14 cellular contexts compared by ENCODE assay signal in the genomic region with DNA sequence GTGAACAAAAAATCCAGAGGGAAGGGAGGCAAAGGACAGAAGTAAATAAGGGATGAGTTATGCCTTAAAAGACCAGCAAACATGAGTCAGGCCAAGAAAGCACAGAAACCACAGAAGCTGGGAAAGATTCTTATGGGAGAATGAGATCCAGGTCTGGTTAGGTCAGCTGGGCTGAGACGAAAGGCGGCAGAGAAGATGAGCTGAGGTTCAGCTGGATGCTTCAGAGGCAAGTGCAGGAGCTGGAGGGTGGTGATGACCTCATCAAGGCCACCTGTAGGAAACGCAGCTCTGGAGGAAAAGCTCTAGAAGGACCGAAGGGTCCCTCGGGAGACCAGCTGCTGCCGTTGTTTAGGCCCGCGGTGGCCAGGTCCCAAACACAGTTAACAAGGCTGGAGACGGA.
DNase-seq lines count a peak whose midpoint lies in the region; ATAC-seq and TF ChIP-seq lines count a peak whose summit lies in the region.
"Had no signal": no experiment of that assay in that cellular context is flagged by ENCODE, and none has a peak within 500 bp of the region (broad histone marks: within the 10 kb centered on the region; RNA-seq: fewer than 3 reads in every experiment).

No MANE protein-coding gene starts in this region.

- H4K8ac ChIP-seq in trophoblast cell (ENCODE audit: low read depth, low read length) = no peak overlapping the region

- no peak overlapping the region for H3K4ac ChIP-seq in trophoblast cell (ENCODE audit: low read depth, low read length)

- no peak overlapping the region for H3K18ac ChIP-seq in trophoblast cell (ENCODE audit: low read length)

- H4K12ac ChIP-seq in trophoblast cell (ENCODE audit: low read depth, low read length) = no peak overlapping the region

- no peak overlapping the region for H4K91ac ChIP-seq in trophoblast cell (ENCODE audit: low read depth, low read length)

- no CpG with 5 or more reads among the region's 9 CpGs for WGBS in trophoblast cell (ENCODE audit: extremely low coverage, insufficient coverage, insufficient read length)

- H3K79me1 ChIP-seq in trophoblast cell (ENCODE audit: low read length) = no peaks in the 10 kb centered on the region

- peak; percentile 35; the same call in 1 of the 2 replicates for ATAC-seq in PC-3
- no peak for ATAC-seq in HG03135 (IDR thresholded peaks at IDR 0.05; ENCODE audit: unreplicated experiment)
- no peak for ATAC-seq in HG03342 (IDR thresholded peaks at IDR 0.05; ENCODE audit: unreplicated experiment)
- ATAC-seq: left lung had no signal

- peaks cover 20% of the 10 kb centered on the region for H3K36me3 ChIP-seq in PC-3 (ENCODE audit: low read depth, low read length)
- peaks cover 4 to 6% of the 10 kb centered on the region in 2 experiments for H3K36me3 ChIP-seq in trophoblast cell (ENCODE audit: control insufficient read depth in 1 of 2, insufficient read depth in 2 of 2, low read length in 2 of 2)

- H3K4me3 ChIP-seq in PC-3 (ENCODE audit: low read length) (no peak overlapping the region), fibroblast of pulmonary artery (replicated peaks; ENCODE audit: low read depth, low read length) (no peak overlapping the region), skeletal muscle cell (ENCODE audit: low read depth, low read length) (no peak overlapping the region), trophoblast cell (ENCODE audit: low read depth, low read length) (no peak overlapping the region)
- H3K4me3 ChIP-seq: left lung had no signal

- no peak overlapping the region for H2AFZ ChIP-seq in PC-3 (ENCODE audit: low read length)
- no peak overlapping the region for H2AFZ ChIP-seq in trophoblast cell (ENCODE audit: insufficient read depth, low read length, poor library complexity)

- no peak overlapping the region for H2BK120ac ChIP-seq in trophoblast cell (ENCODE audit: insufficient read depth, low read length, poor library complexity)

- H3K27ac ChIP-seq in PC-3 (ENCODE audit: low read length) = no peak overlapping the region
- no peak overlapping the region for H3K27ac ChIP-seq in trophoblast cell (ENCODE audit: low read depth, low read length)
- H3K27ac ChIP-seq: left lung had no signal

- H3K4me2 ChIP-seq in PC-3 (ENCODE audit: low read length) (no peak overlapping the region), trophoblast cell (ENCODE audit: low read length) (no peak overlapping the region)

- no peak overlapping the region for H2BK5ac ChIP-seq in trophoblast cell (ENCODE audit: low read depth, low read length, poor library complexity)

- H3K79me2 ChIP-seq in PC-3 (ENCODE audit: low read length) (peaks cover 14% of the 10 kb centered on the region), trophoblast cell (ENCODE audit: control insufficient read depth, insufficient read depth, low read length, poor library complexity) (no peaks in the 10 kb centered on the region)

- no peaks in the 10 kb centered on the region for H4K20me1 ChIP-seq in PC-3 (ENCODE audit: low read length)

- no peak overlapping the region for H3K23ac ChIP-seq in trophoblast cell (ENCODE audit: low read length)

- H3K14ac ChIP-seq in trophoblast cell (ENCODE audit: low read length) = no peak overlapping the region

- CTCF ChIA-PET in PC-3 (lab: Charles Lee) = interaction anchor here (0.7 kb wide), 1 partner anchor 250 kb away, joined by 3 read pairs; no protein-coding TSS in a partner anchor

- H3K9me3 ChIP-seq in PC-3 (ENCODE audit: low read length) = no peaks in the 10 kb centered on the region
- no peaks in the 10 kb centered on the region for H3K9me3 ChIP-seq in trophoblast cell (ENCODE audit: insufficient read depth, low read depth, low read length)
- H3K9me3 ChIP-seq: left lung had no signal

- H3K9me2 ChIP-seq in PC-3 (replicated peaks; ENCODE audit: low read length) = no peaks in the 10 kb centered on the region

- H3F3A ChIP-seq in PC-3 (ENCODE audit: low read length, unreplicated experiment) = no peaks in the 10 kb centered on the region

- no peaks in the 10 kb centered on the region for H3K27me3 ChIP-seq in PC-3 (ENCODE audit: low read length)
- no peaks in the 10 kb centered on the region for H3K27me3 ChIP-seq in trophoblast cell (ENCODE audit: insufficient read depth, low read length)
- H3K27me3 ChIP-seq: left lung had no signal

- intact Hi-C loops in PC-3 (cut with micrococcal nuclease) = no loop called here

- TF ChIP-seq CTCF in PC-3 (conservative IDR thresholded peaks at IDR 0.05; ENCODE audit: low read depth, low read length) = no peak
- TF ChIP-seq CTCF in fibroblast of pulmonary artery (IDR thresholded peaks at IDR 0.05; ENCODE audit: low read length, missing control alignments) = no peak

- peak; percentile 55 for DNase-seq in GM03348 (ENCODE audit: low spot score)
- DNase-seq in PC-3 = peak; percentile 50
- peak; percentile 25 for DNase-seq in fibroblast of pulmonary artery (ENCODE audit: low read depth)
- peak; percentile 73 for DNase-seq in skeletal muscle cell (ENCODE audit: low read depth)
- no peak for DNase-seq in trophoblast cell
- no peak for DNase-seq in GM19238 (ENCODE audit: insufficient read length, low spot score)
- DNase-seq: activated effector memory CD4-positive, alpha-beta T cell treated with Interleukin-2 at 50 U/mL for 16 hours; COR-L47; left lung; NCI-H1092 treated with DMSO at 0.1 percent for 48 hours; NCI-H524 treated with DMSO at 0.1 percent for 48 hours; T1000 had no signal

- H3K9ac ChIP-seq in PC-3 (ENCODE audit: low read length) (no peak overlapping the region), trophoblast cell (ENCODE audit: low read length) (no peak overlapping the region)

- no peaks in the 10 kb centered on the region for H3K4me1 ChIP-seq in PC-3 (ENCODE audit: insufficient read depth, low read length)
- H3K4me1 ChIP-seq in trophoblast cell (ENCODE audit: control insufficient read depth in 1 of 2, insufficient read depth in 2 of 2, low read length in 2 of 2) = no peaks in the 10 kb centered on the region
- H3K4me1 ChIP-seq: left lung had no signal

- POLR2A ChIA-PET in PC-3 (lab: Charles Lee; ENCODE audit: unreplicated experiment) = no interaction called here

- no TSS peak for BruUV-seq in PC-3 (replicated peaks; lab: Mats Ljungman, UMichigan)

- H2AK5ac ChIP-seq in trophoblast cell (ENCODE audit: low read length) = no peak overlapping the region

- no peak overlapping the region for H2BK12ac ChIP-seq in trophoblast cell (ENCODE audit: low read length)

Comparison
In these comparisons a context has a peak if more than half of its experiments do, and no peak if none do; other contexts are left out.
1. DNase-seq: peak in GM03348 (single experiment), PC-3 (single experiment), fibroblast of pulmonary artery (single experiment) and skeletal muscle cell (single experiment); none in trophoblast cell (0 of 2) and GM19238 (single experiment).